In genomic region chr17:60749708-60750107, GRCh38 we compare ENCODE assay signal across 29 cellular contexts.
"Had no signal": no experiment of that assay in that cellular context is flagged by ENCODE, and none has a peak within 500 bp of the region (broad histone marks: within the 10 kb centered on the region; RNA-seq: fewer than 3 reads in every experiment).

No MANE protein-coding gene starts in this region.

- ATAC-seq: stimulated activated effector memory CD8-positive, alpha-beta T cell treated with anti-CD3 and anti-CD28 coated beads, Interleukin-12 subunit alpha, Interleukin-12 subunit beta, amount 100 ng/mL, for 72 hours; stimulated activated memory B cell treated with anti-CD40 and anti-IgM and Interleukin-4, amounts not matched to agents 10 μg/mL and 1 μg/mL and 100 μg/mL, for 72 hours; stimulated activated naive B cell treated with anti-CD40 and anti-IgM and Interleukin-4, amounts not matched to agents 10 μg/mL and 1 μg/mL and 100 μg/mL, for 72 hours; stimulated activated naive CD8-positive, alpha-beta T cell treated with anti-CD3 and anti-CD28 coated beads, Interleukin-15, amount 100 ng/mL, for 72 hours; stimulated activated naive CD8-positive, alpha-beta T cell treated with anti-CD3 and anti-CD28 coated beads, Interleukin-15, Interleukin-2, amounts not matched to agents 100 U/mL and 50 U/mL, for 24 hours; upper lobe of right lung had no signal

- H3K4me1 ChIP-seq: testis, thyroid gland, upper lobe of right lung, uterus, vagina had no signal

- H3K36me3 Mint-ChIP-seq: stimulated activated effector memory CD8-positive, alpha-beta T cell treated with anti-CD3 and anti-CD28 coated beads, Interleukin-12 subunit alpha, Interleukin-12 subunit beta, amount 100 ng/mL, for 72 hours; type B pancreatic cell had no signal

- H3K4me3 ChIP-seq: stomach, suprapubic skin, testis, thoracic aorta, thyroid gland, tibial artery, tibial nerve, transverse colon, upper lobe of left lung, upper lobe of right lung, uterus, vagina had no signal

- H3K27ac Mint-ChIP-seq: stimulated activated effector memory CD8-positive, alpha-beta T cell treated with anti-CD3 and anti-CD28 coated beads, Interleukin-12 subunit alpha, Interleukin-12 subunit beta, amount 100 ng/mL, for 72 hours; stimulated activated memory B cell treated with anti-CD40 and anti-IgM and Interleukin-4, amounts not matched to agents 10 μg/mL and 1 μg/mL and 100 μg/mL, for 72 hours; stimulated activated naive B cell treated with anti-CD40 and anti-IgM and Interleukin-4, amounts not matched to agents 10 μg/mL and 1 μg/mL and 100 μg/mL, for 72 hours; stimulated activated naive CD8-positive, alpha-beta T cell treated with anti-CD3 and anti-CD28 coated beads, Interleukin-15, amount 100 ng/mL, for 72 hours; stimulated activated naive CD8-positive, alpha-beta T cell treated with anti-CD3 and anti-CD28 coated beads, Interleukin-15, Interleukin-2, amounts not matched to agents 100 ng/mL and 50 ng/mL, for 24 hours; type B pancreatic cell had no signal

- H3K27me3 ChIP-seq: stomach, suprapubic skin, testis, thyroid gland, tibial artery, tibial nerve, transverse colon, upper lobe of left lung, upper lobe of right lung, uterus, vagina had no signal

- FAIRE-seq: urothelium cell line had no signal

- DNase-seq: stimulated activated CD4-positive, alpha-beta T cell treated with anti-CD3 and anti-CD28 coated beads, Interleukin-2, amount 100 ng/mL, for 48 hours; stimulated activated CD4-positive, alpha-beta T cell treated with anti-CD3 and anti-CD28 coated beads, Interleukin-4, amount 100 ng/mL, for 1 hour; stimulated activated CD4-positive, alpha-beta T cell treated with anti-CD3 and anti-CD28 coated beads, Interleukin-4, amount 100 ng/mL, for 24 hours; stimulated activated CD4-positive, alpha-beta T cell treated with anti-CD3 and anti-CD28 coated beads, Interleukin-4, amount 100 ng/mL, for 4 hours; stimulated activated CD8-positive, alpha-beta memory T cell treated with anti-CD3 and anti-CD28 coated beads, Interleukin-4, amount 100 ng/mL, for 48 hours; stimulated activated naive B cell treated with anti-CD40 and anti-IgM and Interleukin-4, amounts not matched to agents 10 μg/mL and 1 μg/mL and 100 μg/mL, for 72 hours; stimulated activated naive CD4-positive, alpha-beta T cell; stimulated activated naive CD4-positive, alpha-beta T cell treated with Interleukin-2 at 50 U/mL for 16 hours; stimulated activated naive CD8-positive, alpha-beta T cell treated with anti-CD3 and anti-CD28 coated beads, Interleukin-15, amount 100 ng/mL, for 72 hours; stimulated activated naive CD8-positive, alpha-beta T cell treated with anti-CD3 and anti-CD28 coated beads, Interleukin-15, Interleukin-2, amounts not matched to agents 100 U/mL and 50 U/mL, for 24 hours; stomach; substantia nigra; testis; thyroid gland; tibial artery; transverse colon; trophoblast cell; upper lobe of left lung; upper lobe of right lung; uterus had no signal

- H3K4me1 Mint-ChIP-seq: stimulated activated effector memory CD8-positive, alpha-beta T cell treated with anti-CD3 and anti-CD28 coated beads, Interleukin-12 subunit alpha, Interleukin-12 subunit beta, amount 100 ng/mL, for 72 hours had no signal

- H3K27me3 Mint-ChIP-seq: stimulated activated memory B cell treated with anti-CD40 and anti-IgM and Interleukin-4, amounts not matched to agents 10 μg/mL and 1 μg/mL and 100 μg/mL, for 72 hours; stimulated activated naive B cell treated with anti-CD40 and anti-IgM and Interleukin-4, amounts not matched to agents 10 μg/mL and 1 μg/mL and 100 μg/mL, for 72 hours; stimulated activated naive CD8-positive, alpha-beta T cell treated with anti-CD3 and anti-CD28 coated beads, Interleukin-15, amount 100 ng/mL, for 72 hours; stimulated activated naive CD8-positive, alpha-beta T cell treated with anti-CD3 and anti-CD28 coated beads, Interleukin-15, Interleukin-2, amounts not matched to agents 100 ng/mL and 50 ng/mL, for 24 hours; type B pancreatic cell had no signal

- H3K4me3 Mint-ChIP-seq: stimulated activated effector memory CD8-positive, alpha-beta T cell treated with anti-CD3 and anti-CD28 coated beads, Interleukin-12 subunit alpha, Interleukin-12 subunit beta, amount 100 ng/mL, for 72 hours; stimulated activated memory B cell treated with anti-CD40 and anti-IgM and Interleukin-4, amounts not matched to agents 10 μg/mL and 1 μg/mL and 100 μg/mL, for 72 hours; stimulated activated naive B cell treated with anti-CD40 and anti-IgM and Interleukin-4, amounts not matched to agents 10 μg/mL and 1 μg/mL and 100 μg/mL, for 72 hours; stimulated activated naive CD8-positive, alpha-beta T cell treated with anti-CD3 and anti-CD28 coated beads, Interleukin-15, amount 100 ng/mL, for 72 hours; stimulated activated naive CD8-positive, alpha-beta T cell treated with anti-CD3 and anti-CD28 coated beads, Interleukin-15, Interleukin-2, amounts not matched to agents 100 ng/mL and 50 ng/mL, for 24 hours; type B pancreatic cell had no signal

- H3K36me3 ChIP-seq: suprapubic skin, thoracic aorta, thyroid gland, tibial artery, transverse colon, upper lobe of left lung, upper lobe of right lung, uterus, vagina had no signal

- H3K9me3 ChIP-seq: stomach, suprapubic skin, testis, thoracic aorta, thyroid gland, vagina had no signal

- H3K9me3 Mint-ChIP-seq: stimulated activated effector memory CD8-positive, alpha-beta T cell treated with anti-CD3 and anti-CD28 coated beads, Interleukin-12 subunit alpha, Interleukin-12 subunit beta, amount 100 ng/mL, for 72 hours had no signal

- H3K27ac ChIP-seq: stomach, suprapubic skin, testis, thoracic aorta, thyroid gland, tibial artery, transverse colon, upper lobe of left lung, upper lobe of right lung, uterus, vagina had no signal
